In the genomic region with DNA sequence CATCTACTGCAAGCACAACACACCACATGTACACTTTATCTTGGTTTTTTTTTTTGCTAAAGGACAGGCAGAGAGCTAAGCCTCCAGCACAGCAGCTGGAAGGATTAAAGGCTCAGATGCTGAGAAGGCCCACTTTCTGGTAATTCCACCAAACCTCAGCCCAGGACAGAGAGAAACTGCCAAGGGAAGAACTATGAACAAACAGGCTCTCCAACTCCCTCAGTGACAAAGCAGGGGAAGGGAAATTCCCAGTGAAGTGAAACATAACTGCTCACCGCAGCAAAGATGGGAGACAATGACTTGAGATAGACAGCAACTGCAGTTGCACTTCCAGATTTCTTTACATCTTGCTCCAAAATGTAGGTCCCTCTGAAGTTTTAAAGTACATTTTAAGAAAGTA, we compare ENCODE assay signal across 12 cellular contexts. TPM values are rescaled to one million over a fixed set of nuclear protein-coding genes. Genes with fewer than 3 reads are reported as not detected.
DNase-seq lines count a peak whose midpoint lies in the region; ATAC-seq and TF ChIP-seq lines count a peak whose summit lies in the region.
"Had no signal": no experiment of that assay in that cellular context is flagged by ENCODE, and none has a peak within 500 bp of the region (broad histone marks: within the 10 kb centered on the region; RNA-seq: fewer than 3 reads in every experiment).

No MANE protein-coding gene starts in this region.

- no peak overlapping the region for H3K27ac ChIP-seq in right cardiac atrium (ENCODE audit: low read length)
- H3K27ac ChIP-seq: BLaER1 treated with 17β-estradiol and CSF1 and Interleukin-3, amounts not matched to agents 10 nM and 100 nM; cardiac muscle cell had no signal

- peaks cover 39% of the 10 kb centered on the region for H3K4me1 Mint-ChIP-seq in brain

- intact Hi-C loops in right cardiac atrium (cut with DNase I) = no loop called here

- peaks cover 35% of the 10 kb centered on the region for H3K27me3 Mint-ChIP-seq in brain

- ATAC-seq in GM19452 (IDR thresholded peaks at IDR 0.05; ENCODE audit: unreplicated experiment) = peak; percentile 60
- peak; percentile 68 for ATAC-seq in HG03103 (IDR thresholded peaks at IDR 0.05; ENCODE audit: low read depth, unreplicated experiment)
- no peak for ATAC-seq in right cardiac atrium

- H3K27me3 ChIP-seq in right cardiac atrium (ENCODE audit: control insufficient read depth, insufficient read depth) = no peaks in the 10 kb centered on the region

- peak overlapping the region in 3 of 5 experiments; percentile 14 to 57 (median 35) for H3K4me3 Mint-ChIP-seq in brain

- H3K36me3 Mint-ChIP-seq in brain = peaks cover 8% of the 10 kb centered on the region

- H3K9me3 Mint-ChIP-seq in brain = no peaks in the 10 kb centered on the region

- peaks cover 8% of the 10 kb centered on the region for H3K4me1 ChIP-seq in right cardiac atrium (ENCODE audit: control insufficient read depth, insufficient read depth, low read length)

- 42% methylated on average over 1 of the region's 1 CpG for WGBS in right cardiac atrium

- TF ChIP-seq CTCF in GM12864 (IDR thresholded peaks at IDR 0.05; ENCODE audit: low read depth, low read length, missing control alignments) (no peak), brain (conservative IDR thresholded peaks at IDR 0.05) (no peak)

- DNase-seq in GM12864 (ENCODE audit: low read depth) (peak; percentile 13), right cardiac atrium (no peak), NCI-H1930 (lab: John Stamatoyannopoulos, UW) (no peak), SHP77 (lab: John Stamatoyannopoulos, UW) (no peak), GDM1 (lab: John Stamatoyannopoulos, UW) (no peak)
- DNase-seq: NCI-H446, substantia nigra had no signal

- H3K27ac Mint-ChIP-seq in brain = peak overlapping the region in 2 of 5 experiments; percentile 15 to 70

- H3K9me3 ChIP-seq in right cardiac atrium (ENCODE audit: control insufficient read depth, low read length) = no peaks in the 10 kb centered on the region

- no peak overlapping the region for H3K4me3 ChIP-seq in GM12864 (ENCODE audit: low read depth, low read length)
- H3K4me3 ChIP-seq in right cardiac atrium (ENCODE audit: low read length) = no peak overlapping the region
- H3K4me3 ChIP-seq: BLaER1 treated with 17β-estradiol and CSF1 and Interleukin-3, amounts not matched to agents 10 nM and 100 nM; cardiac muscle cell had no signal

RNA-seq across cellular contexts. Expression of a gene that starts 4.8 kb away (rescaled TPM):
- polyA plus RNA-seq in brain (ENCODE audit: insufficient read depth, low read depth, low replicate concordance) (24.9 TPM), right cardiac atrium (3.2 TPM)
- total RNA-seq in right cardiac atrium = 10 to 100 TPM in 1 of 4 donors, 1 to 10 TPM in 3; 5.4 to 12.3 (median 7.3) TPM

Comparison
In these comparisons a context has a peak if more than half of its experiments do, and no peak if none do; other contexts are left out.
1. ATAC-seq: peak in GM19452 (single experiment) and HG03103 (single experiment); none in right cardiac atrium (0 of 2).